Comparison of ENCODE assay signal across 1 cellular context in the genomic region with DNA sequence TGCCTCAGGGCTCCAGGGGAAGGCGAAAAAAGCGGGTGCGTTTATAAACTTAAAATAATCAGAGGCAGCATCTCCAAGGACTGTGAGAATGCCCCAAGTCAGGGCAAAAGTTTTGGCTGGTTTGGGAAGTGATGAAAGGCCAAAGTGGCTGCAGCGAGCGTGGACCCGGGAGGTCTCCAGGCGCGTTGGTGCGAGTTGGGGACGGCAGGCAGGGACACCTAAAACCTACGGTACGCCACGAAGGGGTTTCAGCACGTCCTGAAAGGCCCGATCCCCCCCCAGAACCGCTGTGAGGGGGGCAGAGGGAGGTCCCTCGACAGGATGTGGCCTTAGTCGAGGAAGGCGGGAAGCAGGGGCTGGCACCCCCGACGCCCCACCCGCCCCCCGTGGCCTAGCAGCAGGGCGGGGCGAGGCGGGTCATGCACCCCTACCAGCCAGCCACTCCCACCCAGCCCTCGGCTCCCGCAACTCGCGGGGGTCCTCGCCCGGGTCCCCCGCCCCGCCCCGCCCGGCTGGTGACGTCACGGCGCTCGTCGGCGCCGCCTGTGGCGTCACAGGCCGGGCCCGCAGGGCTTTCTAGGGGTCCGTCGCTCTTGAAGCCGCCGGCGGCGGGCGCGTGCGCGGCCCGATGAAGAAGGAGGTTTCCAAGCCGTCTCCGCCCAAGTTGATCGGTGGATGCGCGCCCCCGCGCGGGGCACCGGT.
A peak's percentile ranks its signal among the peaks of the same experiment; 100 is the strongest.
TF ChIP-seq lines count a peak whose summit lies in the region.

A gene with protein sequence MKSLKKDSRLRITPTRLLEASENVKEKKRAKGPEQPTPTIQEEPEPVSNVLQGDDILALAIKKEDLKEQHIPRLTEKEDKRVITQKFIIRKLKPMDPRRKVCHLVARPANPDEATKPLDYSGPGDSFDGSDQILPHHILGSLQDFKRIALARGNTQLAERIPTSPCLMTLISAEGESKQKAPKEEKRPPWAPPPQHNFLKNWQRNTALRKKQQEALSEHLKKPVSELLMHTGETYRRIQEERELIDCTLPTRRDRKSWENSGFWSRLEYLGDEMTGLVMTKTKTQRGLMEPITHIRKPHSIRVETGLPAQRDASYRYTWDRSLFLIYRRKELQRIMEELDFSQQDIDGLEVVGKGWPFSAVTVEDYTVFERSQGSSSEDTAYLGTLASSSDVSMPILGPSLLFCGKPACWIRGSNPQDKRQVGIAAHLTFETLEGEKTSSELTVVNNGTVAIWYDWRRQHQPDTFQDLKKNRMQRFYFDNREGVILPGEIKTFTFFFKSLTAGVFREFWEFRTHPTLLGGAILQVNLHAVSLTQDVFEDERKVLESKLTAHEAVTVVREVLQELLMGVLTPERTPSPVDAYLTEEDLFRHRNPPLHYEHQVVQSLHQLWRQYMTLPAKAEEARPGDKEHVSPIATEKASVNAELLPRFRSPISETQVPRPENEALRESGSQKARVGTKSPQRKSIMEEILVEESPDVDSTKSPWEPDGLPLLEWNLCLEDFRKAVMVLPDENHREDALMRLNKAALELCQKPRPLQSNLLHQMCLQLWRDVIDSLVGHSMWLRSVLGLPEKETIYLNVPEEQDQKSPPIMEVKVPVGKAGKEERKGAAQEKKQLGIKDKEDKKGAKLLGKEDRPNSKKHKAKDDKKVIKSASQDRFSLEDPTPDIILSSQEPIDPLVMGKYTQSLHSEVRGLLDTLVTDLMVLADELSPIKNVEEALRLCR (plus strand): TSS at position 569 of the 702 bp plus-strand sequence. CDS start 236 bp downstream, outside the sequence.

TF ChIP-seq in WTC11, 78 proteins besides CTCF, POLR2A, EP300 and RAD21 (continued from another document):
- TF ChIP-seq, protein P1, sequence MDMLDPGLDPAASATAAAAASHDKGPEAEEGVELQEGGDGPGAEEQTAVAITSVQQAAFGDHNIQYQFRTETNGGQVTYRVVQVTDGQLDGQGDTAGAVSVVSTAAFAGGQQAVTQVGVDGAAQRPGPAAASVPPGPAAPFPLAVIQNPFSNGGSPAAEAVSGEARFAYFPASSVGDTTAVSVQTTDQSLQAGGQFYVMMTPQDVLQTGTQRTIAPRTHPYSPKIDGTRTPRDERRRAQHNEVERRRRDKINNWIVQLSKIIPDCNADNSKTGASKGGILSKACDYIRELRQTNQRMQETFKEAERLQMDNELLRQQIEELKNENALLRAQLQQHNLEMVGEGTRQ (CRISPR knock-in tag; IDR thresholded peaks at IDR 0.05), result no peak
- TF ChIP-seq ZNF219 (CRISPR knock-in tag; IDR thresholded peaks at IDR 0.05; ENCODE audit: borderline replicate concordance) (no peak), ZBTB21 (CRISPR knock-in tag; IDR thresholded peaks at IDR 0.05; ENCODE audit: borderline replicate concordance) (peak; percentile 98), ZNF138 (CRISPR knock-in tag; conservative IDR thresholded peaks at IDR 0.05) (0 out of 2 replicates have a peak, but pooled peaks have one; percentile 14), ZNF232 (CRISPR knock-in tag; IDR thresholded peaks at IDR 0.05) (no peak)
- TF ChIP-seq, protein P2, sequence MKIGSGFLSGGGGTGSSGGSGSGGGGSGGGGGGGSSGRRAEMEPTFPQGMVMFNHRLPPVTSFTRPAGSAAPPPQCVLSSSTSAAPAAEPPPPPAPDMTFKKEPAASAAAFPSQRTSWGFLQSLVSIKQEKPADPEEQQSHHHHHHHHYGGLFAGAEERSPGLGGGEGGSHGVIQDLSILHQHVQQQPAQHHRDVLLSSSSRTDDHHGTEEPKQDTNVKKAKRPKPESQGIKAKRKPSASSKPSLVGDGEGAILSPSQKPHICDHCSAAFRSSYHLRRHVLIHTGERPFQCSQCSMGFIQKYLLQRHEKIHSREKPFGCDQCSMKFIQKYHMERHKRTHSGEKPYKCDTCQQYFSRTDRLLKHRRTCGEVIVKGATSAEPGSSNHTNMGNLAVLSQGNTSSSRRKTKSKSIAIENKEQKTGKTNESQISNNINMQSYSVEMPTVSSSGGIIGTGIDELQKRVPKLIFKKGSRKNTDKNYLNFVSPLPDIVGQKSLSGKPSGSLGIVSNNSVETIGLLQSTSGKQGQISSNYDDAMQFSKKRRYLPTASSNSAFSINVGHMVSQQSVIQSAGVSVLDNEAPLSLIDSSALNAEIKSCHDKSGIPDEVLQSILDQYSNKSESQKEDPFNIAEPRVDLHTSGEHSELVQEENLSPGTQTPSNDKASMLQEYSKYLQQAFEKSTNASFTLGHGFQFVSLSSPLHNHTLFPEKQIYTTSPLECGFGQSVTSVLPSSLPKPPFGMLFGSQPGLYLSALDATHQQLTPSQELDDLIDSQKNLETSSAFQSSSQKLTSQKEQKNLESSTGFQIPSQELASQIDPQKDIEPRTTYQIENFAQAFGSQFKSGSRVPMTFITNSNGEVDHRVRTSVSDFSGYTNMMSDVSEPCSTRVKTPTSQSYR (CRISPR knock-in tag; IDR thresholded peaks at IDR 0.05), result no peak; the same call in 1 of the 2 replicates
- TF ChIP-seq, protein P3, sequence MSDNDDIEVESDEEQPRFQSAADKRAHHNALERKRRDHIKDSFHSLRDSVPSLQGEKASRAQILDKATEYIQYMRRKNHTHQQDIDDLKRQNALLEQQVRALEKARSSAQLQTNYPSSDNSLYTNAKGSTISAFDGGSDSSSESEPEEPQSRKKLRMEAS (CRISPR knock-in tag; IDR thresholded peaks at IDR 0.05), result peak; percentile 86; the same call in 1 of the 2 replicates
